9 cellular contexts compared by ENCODE assay signal in the genomic region with DNA sequence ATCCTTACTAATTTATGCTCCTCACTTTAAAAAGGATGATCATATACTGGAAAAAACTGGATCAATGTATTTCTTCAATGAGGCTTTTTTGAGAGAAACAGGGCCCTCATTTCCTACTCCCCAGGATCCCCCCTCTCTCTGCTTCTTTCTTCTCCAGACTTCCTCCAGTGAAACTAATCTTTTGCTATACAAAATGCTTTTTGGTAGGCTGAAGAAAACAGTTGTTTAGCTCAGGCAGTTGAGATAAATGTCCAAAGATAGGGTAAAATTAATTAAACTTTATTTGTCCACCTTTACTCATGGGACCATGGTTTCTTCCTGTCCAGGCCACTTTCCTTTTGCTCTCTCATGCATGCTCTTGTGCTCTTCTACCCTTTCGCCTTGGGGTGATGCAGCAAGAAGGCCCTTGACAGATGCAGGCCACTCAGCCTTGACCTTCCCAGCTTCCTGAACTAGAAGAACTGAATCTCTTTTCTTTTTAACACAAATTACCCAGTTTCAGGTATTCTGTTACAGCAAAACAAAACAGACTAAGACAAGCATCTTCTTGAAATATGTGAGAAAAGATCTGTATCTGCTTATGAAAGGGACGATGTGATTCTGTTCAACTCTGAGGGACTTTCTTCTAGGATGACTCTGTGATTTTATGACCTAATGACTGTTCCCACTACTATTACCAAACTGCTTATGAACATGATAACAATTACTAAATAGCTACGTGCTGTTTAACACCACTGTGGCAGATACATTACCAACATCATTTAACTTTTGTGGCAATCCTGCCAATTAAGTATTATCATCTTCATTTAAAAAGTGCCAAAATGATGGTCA.
DNase-seq lines count a peak whose midpoint lies in the region; ATAC-seq, FAIRE-seq and TF ChIP-seq lines count a peak whose summit lies in the region.
"Had no signal": no experiment of that assay in that cellular context is flagged by ENCODE, and none has a peak within 500 bp of the region (broad histone marks: within the 10 kb centered on the region; RNA-seq: fewer than 3 reads in every experiment).

No MANE protein-coding gene starts in this region.

- TF ChIP-seq CTCF in KMS-11 (conservative IDR thresholded peaks at IDR 0.05; ENCODE audit: low read depth, low read length) (no peak), kidney (IDR thresholded peaks at IDR 0.05; ENCODE audit: borderline replicate concordance, extremely low read depth, insufficient read depth) (no peak), heart right ventricle (IDR thresholded peaks at IDR 0.05) (no peak)

- no peak overlapping the region for H2AFZ ChIP-seq in KMS-11 (ENCODE audit: low read depth)

- FAIRE-seq in GM18507 (lab: Jason Lieb, UNC) = peak; percentile 76
- no peak for FAIRE-seq in H54 (lab: Jason Lieb, UNC)
- no peak for FAIRE-seq in kidney (lab: Jason Lieb, UNC)

- no peaks in the 10 kb centered on the region for H4K20me1 ChIP-seq in KMS-11 (ENCODE audit: insufficient read depth)

- DNase-seq in GM18507 (ENCODE audit: extremely low spot score, insufficient read length, low read depth) = no peak
- DNase-seq in naive thymus-derived CD4-positive, alpha-beta T cell = no peak
- DNase-seq in H54 (ENCODE audit: insufficient read length, low spot score) = no peak
- no peak for DNase-seq in kidney
- no peak for DNase-seq in heart right ventricle
- DNase-seq: GDM1 had no signal

- WGBS in heart right ventricle, 2 donors = 78 to 84% methylated on average over 3 of the region's 3 CpGs

- ATAC-seq in GM21529 (IDR thresholded peaks at IDR 0.05; ENCODE audit: unreplicated experiment) = peak; percentile 83
- ATAC-seq in naive thymus-derived CD4-positive, alpha-beta T cell = peak; percentile 41
- no peak for ATAC-seq in heart right ventricle

- H3K9me3 ChIP-seq in naive thymus-derived CD4-positive, alpha-beta T cell (ENCODE audit: control insufficient read depth in 2 of 3, low read length in 3 of 3) = no peaks in the 10 kb centered on the region
- H3K9me3 ChIP-seq in kidney (ENCODE audit: control insufficient read depth in 1 of 2, low read length in 2 of 2) (no peaks in the 10 kb centered on the region), heart right ventricle (no peaks in the 10 kb centered on the region)
- H3K9me3 ChIP-seq: ascending aorta had no signal

- peak overlapping the region; percentile 31; the same call in 1 of the 2 replicates for H3K4me2 ChIP-seq in KMS-11

- H3K4me3 ChIP-seq in KMS-11 (IDR thresholded peaks at IDR 0.05; ENCODE audit: insufficient read depth, low read depth, low read length) = no peak overlapping the region
- H3K4me3 ChIP-seq in naive thymus-derived CD4-positive, alpha-beta T cell (ENCODE audit: low read length) = no peak overlapping the region
- H3K4me3 ChIP-seq in kidney (ENCODE audit: low read length in 2 of 2) = no peak overlapping the region
- no peak overlapping the region for H3K4me3 ChIP-seq in heart right ventricle
- H3K4me3 ChIP-seq: ascending aorta had no signal

- H3K36me3 ChIP-seq in KMS-11 (ENCODE audit: insufficient read depth) (no peaks in the 10 kb centered on the region), kidney (ENCODE audit: control insufficient read depth in 1 of 2, insufficient read depth in 2 of 2, low read length in 2 of 2) (no peaks in the 10 kb centered on the region), heart right ventricle (peaks cover 0 to 90% (median 6%) of the 10 kb centered on the region in 9 donors)
- H3K36me3 ChIP-seq in naive thymus-derived CD4-positive, alpha-beta T cell (ENCODE audit: control insufficient read depth in 2 of 3, insufficient read depth in 3 of 3, low read length in 3 of 3) = peaks cover 0 to 30% (median 7%) of the 10 kb centered on the region in 3 experiments

- no peak overlapping the region for H3K9ac ChIP-seq in KMS-11
- no peak overlapping the region for H3K9ac ChIP-seq in kidney (ENCODE audit: low read length in 2 of 2)

- peaks cover 11 to 43% (median 23%) of the 10 kb centered on the region in 5 donors for H3K36me3 Mint-ChIP-seq in naive thymus-derived CD4-positive, alpha-beta T cell

- POLR2A ChIA-PET in naive thymus-derived CD4-positive, alpha-beta T cell (lab: Charles Lee) = interaction anchor here (1.1 kb wide), 1 partner anchor 21 kb away, joined by 3 read pairs; no protein-coding TSS in a partner anchor

- H3K27ac ChIP-seq in KMS-11 (no peak overlapping the region), kidney (ENCODE audit: low read depth in 2 of 2, low read length in 2 of 2) (no peak overlapping the region), heart right ventricle (no peak overlapping the region)
- no peak overlapping the region for H3K27ac ChIP-seq in naive thymus-derived CD4-positive, alpha-beta T cell (ENCODE audit: low read depth, low read length)
- H3K27ac ChIP-seq: ascending aorta had no signal

- intact Hi-C loops in naive thymus-derived CD4-positive, alpha-beta T cell (cut with micrococcal nuclease) = no loop called here
- intact Hi-C loops in kidney (cut with DNase I) (no loop called here), heart right ventricle (cut with DNase I) (no loop called here)

- TF ChIP-seq POLR2A in H54 (IDR thresholded peaks at IDR 0.05; ENCODE audit: low read depth, low read length) = no peak

- no peaks in the 10 kb centered on the region for H3K79me2 ChIP-seq in KMS-11 (ENCODE audit: insufficient read depth, low read depth)

- H3K4me1 ChIP-seq in KMS-11 (ENCODE audit: low read depth, poor library complexity, severe bottlenecking) (peaks cover 42% of the 10 kb centered on the region), kidney (ENCODE audit: control insufficient read depth in 1 of 2, insufficient read depth in 1 of 2, low read depth in 1 of 2, low read length in 2 of 2) (no peaks in the 10 kb centered on the region), heart right ventricle (no peaks in the 10 kb centered on the region)
- peaks cover 0 to 3% of the 10 kb centered on the region in 2 donors for H3K4me1 ChIP-seq in naive thymus-derived CD4-positive, alpha-beta T cell (ENCODE audit: control insufficient read depth in 2 of 2, insufficient read depth in 2 of 2, low read length in 2 of 2)
- H3K4me1 ChIP-seq: ascending aorta had no signal

- H3K27me3 Mint-ChIP-seq in naive thymus-derived CD4-positive, alpha-beta T cell = no peaks in the 10 kb centered on the region

- H3K27ac Mint-ChIP-seq in naive thymus-derived CD4-positive, alpha-beta T cell = peak overlapping the region in 3 of 9 donors; percentile 14 to 53 (median 52)

- no peak overlapping the region for H3K4me3 Mint-ChIP-seq in naive thymus-derived CD4-positive, alpha-beta T cell

- H3K4me1 Mint-ChIP-seq in naive thymus-derived CD4-positive, alpha-beta T cell = peaks cover 11 to 48% (median 17%) of the 10 kb centered on the region in 7 donors

- H3K9me3 Mint-ChIP-seq in naive thymus-derived CD4-positive, alpha-beta T cell = no peaks in the 10 kb centered on the region

- CTCF ChIA-PET in naive thymus-derived CD4-positive, alpha-beta T cell (lab: Charles Lee) = no interaction called here

- H3K27me3 ChIP-seq in KMS-11 (ENCODE audit: insufficient read depth, low read depth) (no peaks in the 10 kb centered on the region), heart right ventricle (no peaks in the 10 kb centered on the region)
- no peaks in the 10 kb centered on the region for H3K27me3 ChIP-seq in naive thymus-derived CD4-positive, alpha-beta T cell (ENCODE audit: control insufficient read depth in 2 of 2, insufficient read depth in 2 of 2, low read length in 2 of 2)
- H3K27me3 ChIP-seq: ascending aorta had no signal

Comparison
In these comparisons a context has a peak if more than half of its experiments do, and no peak if none do; other contexts are left out.
1. ATAC-seq: peak in GM21529 (single experiment) and naive thymus-derived CD4-positive, alpha-beta T cell (single experiment); none in heart right ventricle (0 of 8).